28 cellular contexts compared by ENCODE assay signal in the genomic region with DNA sequence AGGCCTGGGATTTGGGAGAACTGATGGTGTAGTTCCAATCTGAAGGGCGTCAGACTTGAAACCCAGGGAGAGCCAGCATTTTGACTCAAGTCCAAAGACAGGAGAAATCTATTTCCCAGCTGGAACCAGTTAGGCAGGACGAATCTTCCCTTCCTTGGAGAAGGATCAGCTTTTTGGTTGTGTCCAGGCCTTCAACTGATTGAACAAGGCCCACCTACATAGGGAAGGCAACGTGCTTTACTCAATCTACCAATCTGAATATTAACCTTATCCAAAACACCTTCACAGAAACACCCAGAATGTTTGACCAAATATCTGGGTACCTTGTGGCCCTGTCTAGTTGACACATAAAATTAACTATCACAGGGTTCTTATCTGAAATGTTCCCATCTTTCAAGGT.
"Had no signal": no experiment of that assay in that cellular context is flagged by ENCODE, and none has a peak within 500 bp of the region (broad histone marks: within the 10 kb centered on the region; RNA-seq: fewer than 3 reads in every experiment).

No MANE protein-coding gene starts in this region.

- H3K9me3 ChIP-seq: testis, thoracic aorta, thyroid gland, tibial artery, transverse colon, upper lobe of right lung, uterus, vagina had no signal

- H3K27me3 ChIP-seq: stomach, suprapubic skin, testis, thyroid gland, tibial artery, tibial nerve, transverse colon, upper lobe of left lung, upper lobe of right lung, uterus, vagina had no signal

- H3K9me3 Mint-ChIP-seq: type B pancreatic cell had no signal

- H3K4me1 Mint-ChIP-seq: stimulated activated effector memory CD8-positive, alpha-beta T cell treated with anti-CD3 and anti-CD28 coated beads, Interleukin-12 subunit alpha, Interleukin-12 subunit beta, amount 100 ng/mL, for 72 hours; stimulated activated memory B cell treated with anti-CD40 and anti-IgM and Interleukin-4, amounts not matched to agents 10 μg/mL and 1 μg/mL and 100 μg/mL, for 72 hours; stimulated activated naive B cell treated with anti-CD40 and anti-IgM and Interleukin-4, amounts not matched to agents 10 μg/mL and 1 μg/mL and 100 μg/mL, for 72 hours; stimulated activated naive CD8-positive, alpha-beta T cell treated with anti-CD3 and anti-CD28 coated beads, Interleukin-15, amount 100 ng/mL, for 72 hours had no signal

- H3K27me3 Mint-ChIP-seq: stimulated activated memory B cell treated with anti-CD40 and anti-IgM and Interleukin-4, amounts not matched to agents 10 μg/mL and 1 μg/mL and 100 μg/mL, for 72 hours; stimulated activated naive B cell treated with anti-CD40 and anti-IgM and Interleukin-4, amounts not matched to agents 10 μg/mL and 1 μg/mL and 100 μg/mL, for 72 hours; stimulated activated naive CD8-positive, alpha-beta T cell treated with anti-CD3 and anti-CD28 coated beads, Interleukin-15, amount 100 ng/mL, for 72 hours; stimulated activated naive CD8-positive, alpha-beta T cell treated with anti-CD3 and anti-CD28 coated beads, Interleukin-15, Interleukin-2, amounts not matched to agents 100 ng/mL and 50 ng/mL, for 24 hours had no signal

- FAIRE-seq: urothelium cell line had no signal

- H3K4me3 ChIP-seq: stomach, suprapubic skin, testis, thoracic aorta, thyroid gland, tibial artery, tibial nerve, transverse colon, upper lobe of left lung, upper lobe of right lung, uterus, vagina had no signal

- H3K27ac Mint-ChIP-seq: stimulated activated effector memory CD8-positive, alpha-beta T cell treated with anti-CD3 and anti-CD28 coated beads, Interleukin-12 subunit alpha, Interleukin-12 subunit beta, amount 100 ng/mL, for 72 hours; stimulated activated memory B cell treated with anti-CD40 and anti-IgM and Interleukin-4, amounts not matched to agents 10 μg/mL and 1 μg/mL and 100 μg/mL, for 72 hours; stimulated activated naive B cell treated with anti-CD40 and anti-IgM and Interleukin-4, amounts not matched to agents 10 μg/mL and 1 μg/mL and 100 μg/mL, for 72 hours; stimulated activated naive CD8-positive, alpha-beta T cell treated with anti-CD3 and anti-CD28 coated beads, Interleukin-15, amount 100 ng/mL, for 72 hours; stimulated activated naive CD8-positive, alpha-beta T cell treated with anti-CD3 and anti-CD28 coated beads, Interleukin-15, Interleukin-2, amounts not matched to agents 100 ng/mL and 50 ng/mL, for 24 hours; type B pancreatic cell had no signal

- H3K36me3 ChIP-seq: stomach, suprapubic skin, thoracic aorta, thyroid gland, tibial artery, tibial nerve, transverse colon, upper lobe of left lung, upper lobe of right lung, uterus, vagina had no signal

- DNase-seq: stimulated activated CD4-positive, alpha-beta T cell treated with anti-CD3 and anti-CD28 coated beads, Interleukin-2, amount 100 ng/mL, for 48 hours; stimulated activated CD4-positive, alpha-beta T cell treated with anti-CD3 and anti-CD28 coated beads, Interleukin-4, amount 100 ng/mL, for 1 hour; stimulated activated CD4-positive, alpha-beta T cell treated with anti-CD3 and anti-CD28 coated beads, Interleukin-4, amount 100 ng/mL, for 24 hours; stimulated activated CD4-positive, alpha-beta T cell treated with anti-CD3 and anti-CD28 coated beads, Interleukin-4, amount 100 ng/mL, for 4 hours; stimulated activated CD8-positive, alpha-beta memory T cell treated with anti-CD3 and anti-CD28 coated beads, Interleukin-4, amount 100 ng/mL, for 48 hours; stimulated activated naive B cell treated with anti-CD40 and anti-IgM and Interleukin-4, amounts not matched to agents 10 μg/mL and 1 μg/mL and 100 μg/mL, for 72 hours; stimulated activated naive CD4-positive, alpha-beta T cell; stimulated activated naive CD4-positive, alpha-beta T cell treated with Interleukin-2 at 50 U/mL for 16 hours; stimulated activated naive CD8-positive, alpha-beta T cell treated with anti-CD3 and anti-CD28 coated beads, Interleukin-15, amount 100 ng/mL, for 72 hours; stimulated activated naive CD8-positive, alpha-beta T cell treated with anti-CD3 and anti-CD28 coated beads, Interleukin-15, Interleukin-2, amounts not matched to agents 100 U/mL and 50 U/mL, for 24 hours; stomach; substantia nigra; testis; thyroid gland; tibial artery; transverse colon; upper lobe of left lung; upper lobe of right lung; uterus had no signal

- H3K4me1 ChIP-seq: stomach, suprapubic skin, testis, thyroid gland, tibial artery, tibial nerve, transverse colon, upper lobe of left lung, upper lobe of right lung, uterus, vagina had no signal

- H3K4me3 Mint-ChIP-seq: stimulated activated effector memory CD8-positive, alpha-beta T cell treated with anti-CD3 and anti-CD28 coated beads, Interleukin-12 subunit alpha, Interleukin-12 subunit beta, amount 100 ng/mL, for 72 hours; stimulated activated memory B cell treated with anti-CD40 and anti-IgM and Interleukin-4, amounts not matched to agents 10 μg/mL and 1 μg/mL and 100 μg/mL, for 72 hours; stimulated activated naive B cell treated with anti-CD40 and anti-IgM and Interleukin-4, amounts not matched to agents 10 μg/mL and 1 μg/mL and 100 μg/mL, for 72 hours; stimulated activated naive CD8-positive, alpha-beta T cell treated with anti-CD3 and anti-CD28 coated beads, Interleukin-15, amount 100 ng/mL, for 72 hours; stimulated activated naive CD8-positive, alpha-beta T cell treated with anti-CD3 and anti-CD28 coated beads, Interleukin-15, Interleukin-2, amounts not matched to agents 100 ng/mL and 50 ng/mL, for 24 hours; type B pancreatic cell had no signal

- H3K36me3 Mint-ChIP-seq: stimulated activated effector memory CD8-positive, alpha-beta T cell treated with anti-CD3 and anti-CD28 coated beads, Interleukin-12 subunit alpha, Interleukin-12 subunit beta, amount 100 ng/mL, for 72 hours; stimulated activated memory B cell treated with anti-CD40 and anti-IgM and Interleukin-4, amounts not matched to agents 10 μg/mL and 1 μg/mL and 100 μg/mL, for 72 hours; stimulated activated naive B cell treated with anti-CD40 and anti-IgM and Interleukin-4, amounts not matched to agents 10 μg/mL and 1 μg/mL and 100 μg/mL, for 72 hours; type B pancreatic cell had no signal

- H3K27ac ChIP-seq: stomach, suprapubic skin, testis, thoracic aorta, thyroid gland, tibial artery, tibial nerve, transverse colon, upper lobe of left lung, upper lobe of right lung, uterus, vagina had no signal

- ATAC-seq: stimulated activated effector memory CD8-positive, alpha-beta T cell treated with anti-CD3 and anti-CD28 coated beads, Interleukin-12 subunit alpha, Interleukin-12 subunit beta, amount 100 ng/mL, for 72 hours; stimulated activated memory B cell treated with anti-CD40 and anti-IgM and Interleukin-4, amounts not matched to agents 10 μg/mL and 1 μg/mL and 100 μg/mL, for 72 hours; stimulated activated naive B cell treated with anti-CD40 and anti-IgM and Interleukin-4, amounts not matched to agents 10 μg/mL and 1 μg/mL and 100 μg/mL, for 72 hours; stimulated activated naive CD8-positive, alpha-beta T cell treated with anti-CD3 and anti-CD28 coated beads, Interleukin-15, amount 100 ng/mL, for 72 hours; stimulated activated naive CD8-positive, alpha-beta T cell treated with anti-CD3 and anti-CD28 coated beads, Interleukin-15, Interleukin-2, amounts not matched to agents 100 U/mL and 50 U/mL, for 24 hours; upper lobe of right lung had no signal
